Comparison of ENCODE assay signal across 8 cellular contexts in genomic region chr16:69754143-69754468, GRCh38. TPM values are rescaled to one million over a fixed set of nuclear protein-coding genes. Genes with fewer than 3 reads are reported as not detected.
DNase-seq lines count a peak whose midpoint lies in the region; ATAC-seq and TF ChIP-seq lines count a peak whose summit lies in the region.

No MANE protein-coding gene starts in this region.

- H3K27ac Mint-ChIP-seq in activated CD8-positive, alpha-beta T cell treated with anti-CD3 and anti-CD28 coated beads, Interleukin-2, amount 10 ng/mL, durations not matched to agents 7 days and 5 days, result peak overlapping the region; percentile 98
- peak overlapping the region; percentile 100 for H3K27ac Mint-ChIP-seq in stimulated activated effector memory CD8-positive, alpha-beta T cell treated with anti-CD3 and anti-CD28 coated beads, Interleukin-12 subunit alpha, Interleukin-12 subunit beta, amount 100 ng/mL, for 72 hours

- no peaks in the 10 kb centered on the region for H3K27me3 ChIP-seq in iPS-15b (ENCODE audit: control insufficient read depth, insufficient read depth, low read length)

- peaks cover 33% of the 10 kb centered on the region for H3K36me3 Mint-ChIP-seq in activated CD8-positive, alpha-beta T cell treated with anti-CD3 and anti-CD28 coated beads, Interleukin-2, amount 10 ng/mL, durations not matched to agents 7 days and 5 days (ENCODE audit: low read depth)
- peaks cover 71% of the 10 kb centered on the region for H3K36me3 Mint-ChIP-seq in stimulated activated effector memory CD8-positive, alpha-beta T cell treated with anti-CD3 and anti-CD28 coated beads, Interleukin-12 subunit alpha, Interleukin-12 subunit beta, amount 100 ng/mL, for 72 hours

- H3K9me3 ChIP-seq in iPS-15b (ENCODE audit: control insufficient read depth, insufficient read depth, low read length), result no peaks in the 10 kb centered on the region

- no peak for ATAC-seq in activated CD8-positive, alpha-beta T cell treated with anti-CD3 and anti-CD28 coated beads, Interleukin-2, amount 10 ng/mL, durations not matched to agents 7 days and 5 days
- ATAC-seq in stimulated activated effector memory CD8-positive, alpha-beta T cell treated with anti-CD3 and anti-CD28 coated beads, Interleukin-12 subunit alpha, Interleukin-12 subunit beta, amount 100 ng/mL, for 72 hours, result no peak

- H3K9ac ChIP-seq in iPS-15b (ENCODE audit: low read depth, low read length), result peak overlapping the region; percentile 87

- peak overlapping the region; percentile 99 for H3K4me3 ChIP-seq in HFF-Myc (replicated peaks; ENCODE audit: low read depth, low read length)
- H3K4me3 ChIP-seq in iPS-15b (ENCODE audit: low read depth, low read length), result peak overlapping the region; percentile 92

- H3K36me3 ChIP-seq in iPS-15b (ENCODE audit: control insufficient read depth, insufficient read depth, low read length), result peaks cover 11% of the 10 kb centered on the region

- POLR2A ChIA-PET in activated CD8-positive, alpha-beta T cell treated with anti-CD3 and anti-CD28 coated beads, Interleukin-2, amount 10 ng/mL, durations not matched to agents 7 days and 5 days (lab: Charles Lee), result interaction anchor here (0.6 to 2.6 kb wide), 11 partner anchors 9 to 561 kb away, joined by 3 to 35 read pairs (median 4); partner anchors contain the start of genes NQO1 and WWP2

- no peak for DNase-seq in HFF-Myc (ENCODE audit: extremely low read depth, low read depth)
- no peak for DNase-seq in activated CD8-positive, alpha-beta T cell treated with anti-CD3 and anti-CD28 coated beads, Interleukin-2, amount 10 ng/mL, durations not matched to agents 7 days and 5 days
- DNase-seq in stimulated activated effector memory CD8-positive, alpha-beta T cell treated with anti-CD3 and anti-CD28 coated beads, Interleukin-12 subunit alpha, Interleukin-12 subunit beta, amount 100 ng/mL, for 72 hours (ENCODE audit: low spot score in 2 of 2), result no peak
- DNase-seq in H4 (ENCODE audit: low spot score), result no peak
- DNase-seq in NCI-H1436 (lab: John Stamatoyannopoulos, UW), result no peak
- DNase-seq in HK-2 (ENCODE audit: unreplicated experiment), result no peak
- DNase-seq in posterior cingulate gyrus, result no peak

- H3K4me1 Mint-ChIP-seq in activated CD8-positive, alpha-beta T cell treated with anti-CD3 and anti-CD28 coated beads, Interleukin-2, amount 10 ng/mL, durations not matched to agents 7 days and 5 days (ENCODE audit: low read depth), result peaks cover 30% of the 10 kb centered on the region
- peaks cover 31% of the 10 kb centered on the region for H3K4me1 Mint-ChIP-seq in stimulated activated effector memory CD8-positive, alpha-beta T cell treated with anti-CD3 and anti-CD28 coated beads, Interleukin-12 subunit alpha, Interleukin-12 subunit beta, amount 100 ng/mL, for 72 hours

- no peaks in the 10 kb centered on the region for H3K9me3 Mint-ChIP-seq in activated CD8-positive, alpha-beta T cell treated with anti-CD3 and anti-CD28 coated beads, Interleukin-2, amount 10 ng/mL, durations not matched to agents 7 days and 5 days (ENCODE audit: insufficient read depth)
- no peaks in the 10 kb centered on the region for H3K9me3 Mint-ChIP-seq in stimulated activated effector memory CD8-positive, alpha-beta T cell treated with anti-CD3 and anti-CD28 coated beads, Interleukin-12 subunit alpha, Interleukin-12 subunit beta, amount 100 ng/mL, for 72 hours

- peaks cover 5% of the 10 kb centered on the region for H3K4me1 ChIP-seq in iPS-15b (ENCODE audit: control insufficient read depth, insufficient read depth, low read length)

- H3K4me3 Mint-ChIP-seq in activated CD8-positive, alpha-beta T cell treated with anti-CD3 and anti-CD28 coated beads, Interleukin-2, amount 10 ng/mL, durations not matched to agents 7 days and 5 days, result peak overlapping the region; percentile 100
- H3K4me3 Mint-ChIP-seq in stimulated activated effector memory CD8-positive, alpha-beta T cell treated with anti-CD3 and anti-CD28 coated beads, Interleukin-12 subunit alpha, Interleukin-12 subunit beta, amount 100 ng/mL, for 72 hours, result peak overlapping the region; percentile 100

- intact Hi-C loops in posterior cingulate gyrus (cut with DNase I), result loop anchor here (2.0 kb wide), 2 partner anchors 45 to 357 kb away; no protein-coding TSS in a partner anchor

- H3K27me3 Mint-ChIP-seq in activated CD8-positive, alpha-beta T cell treated with anti-CD3 and anti-CD28 coated beads, Interleukin-2, amount 10 ng/mL, durations not matched to agents 7 days and 5 days (ENCODE audit: low read depth), result no peaks in the 10 kb centered on the region

- no peak for TF ChIP-seq CTCF in HFF-Myc (IDR thresholded peaks at IDR 0.05; ENCODE audit: low read depth, low read length, missing control alignments)

- CTCF ChIA-PET in activated CD8-positive, alpha-beta T cell treated with anti-CD3 and anti-CD28 coated beads, Interleukin-2, amount 10 ng/mL, durations not matched to agents 7 days and 5 days (lab: Charles Lee), result interaction anchor here (0.7 to 3.3 kb wide), 38 partner anchors 8 to 415 kb away, joined by 3 to 77 read pairs (median 4); partner anchors contain the start of genes COG8, NQO1 and WWP2

RNA-seq across cellular contexts. Expression of gene NOB1, which starts 0.6 kb away (rescaled TPM):
- 10 to 100 TPM; 53.3 to 58.8 TPM for total RNA-seq in activated CD8-positive, alpha-beta T cell treated with anti-CD3 and anti-CD28 coated beads, Interleukin-2, amount 10 ng/mL, durations not matched to agents 7 days and 5 days
- total RNA-seq in H4 (2014; rRNA removed; shearing (Covaris generic)), result 13.3 and 20.2 TPM in 2 replicates

RNA-seq across cellular contexts. Expression of gene WWP2, which starts 8.0 kb away (rescaled TPM):
- total RNA-seq in activated CD8-positive, alpha-beta T cell treated with anti-CD3 and anti-CD28 coated beads, Interleukin-2, amount 10 ng/mL, durations not matched to agents 7 days and 5 days, result 10 to 100 TPM; 60.1 to 64.5 TPM
- total RNA-seq in H4 (2014; rRNA removed; shearing (Covaris generic)), result 12.6 and 15.1 TPM in 2 replicates

RNA-seq across cellular contexts. Expression of gene NQO1, which starts 27.7 kb away (rescaled TPM):
- total RNA-seq in activated CD8-positive, alpha-beta T cell treated with anti-CD3 and anti-CD28 coated beads, Interleukin-2, amount 10 ng/mL, durations not matched to agents 7 days and 5 days, result 10 to 100 TPM; 18.3 to 20.1 TPM
- 2,318 and 2,447 TPM in 2 replicates for total RNA-seq in H4 (2014; rRNA removed; shearing (Covaris generic))

Comparison
In these comparisons a context has a peak if more than half of its experiments do, and no peak if none do; other contexts are left out.
1. RNA of gene NQO1, which starts 27.7 kb away (total RNA-seq): 2,318 to 2,447 TPM in H4; 18.3 to 20.1 TPM in activated CD8-positive, alpha-beta T cell treated with anti-CD3 and anti-CD28 coated beads, Interleukin-2, amount 10 ng/mL, durations not matched to agents 7 days and 5 days; every median in the first group is over 100 times any median in the second.